ENCODE assay signal across 12 cellular contexts in genomic region chr12:124542021-124542941, GRCh38. TPM values are rescaled to one million over a fixed set of nuclear protein-coding genes. Genes with fewer than 3 reads are reported as not detected.
DNase-seq lines count a peak whose midpoint lies in the region; ATAC-seq and TF ChIP-seq lines count a peak whose summit lies in the region.
"Had no signal": no experiment of that assay in that cellular context is flagged by ENCODE, and none has a peak within 500 bp of the region (broad histone marks: within the 10 kb centered on the region; RNA-seq: fewer than 3 reads in every experiment).

No MANE protein-coding gene starts in this region.

- H3K27ac Mint-ChIP-seq in chondrocyte (ENCODE audit: unreplicated experiment): peak overlapping the region; percentile 22

- no peak overlapping the region for H3K4me3 Mint-ChIP-seq in chondrocyte (ENCODE audit: unreplicated experiment)
- H3K4me3 Mint-ChIP-seq: T-helper 17 cell had no signal

- peak overlapping the region; percentile 18; the same call in 1 of the 2 replicates for H3K27ac ChIP-seq in HUES64 (ENCODE audit: low read depth, low read length)
- H3K27ac ChIP-seq in psoas muscle: no peak overlapping the region
- H3K27ac ChIP-seq in tibial nerve: peak overlapping the region in 1 of 4 donors; percentile 69
- H3K27ac ChIP-seq: KMS-11 had no signal

- H3K4me3 ChIP-seq in HUES64 (ENCODE audit: low read length): no peak overlapping the region
- no peak overlapping the region for H3K4me3 ChIP-seq in psoas muscle
- no peak overlapping the region for H3K4me3 ChIP-seq in tibial nerve
- H3K4me3 ChIP-seq: suprapubic skin had no signal

- 93% methylated on average over 28 of the region's 28 CpGs for WGBS in HUES64
- 62 to 74% (median 64%) methylated on average over 28 of the region's 28 CpGs for WGBS in psoas muscle, 3 donors
- WGBS in tibial nerve, 2 donors: 61 to 65% methylated on average over 15 to 21 of the region's 28 CpGs

- DNase-seq in Daoy (ENCODE audit: low read depth) (peak; percentile 29), chondrocyte (ENCODE audit: low spot score) (peak; percentile 85), psoas muscle (no peak), tibial nerve (ENCODE audit: low spot score in 2 of 2) (no peak), posterior vena cava (ENCODE audit: low spot score) (no peak)
- DNase-seq: activated CD4-positive, alpha-beta T cell treated with anti-CD3 and anti-CD28 coated beads for 48 hours; activated T-cell treated with anti-CD3 and anti-CD28 coated beads, Interleukin-2, amount 50 U/mL, for 48 hours; T-helper 17 cell had no signal

- no peaks in the 10 kb centered on the region for H3K27me3 Mint-ChIP-seq in chondrocyte (ENCODE audit: low read depth)
- H3K27me3 Mint-ChIP-seq: T-helper 17 cell had no signal

- no peaks in the 10 kb centered on the region for H3K9me3 Mint-ChIP-seq in chondrocyte (ENCODE audit: low read depth)

- TF ChIP-seq CTCF in chondrocyte (IDR thresholded peaks at IDR 0.05) (no peak), psoas muscle (IDR thresholded peaks at IDR 0.05) (no peak), tibial nerve (IDR thresholded peaks at IDR 0.05) (no peak)

- H3K4me1 ChIP-seq in HUES64 (ENCODE audit: insufficient read depth, low read length) (peaks cover 24% of the 10 kb centered on the region), psoas muscle (peaks cover 71% of the 10 kb centered on the region), tibial nerve (peaks cover 6 to 86% (median 74%) of the 10 kb centered on the region in 4 donors)

- H3K36me3 ChIP-seq in HUES64 (ENCODE audit: insufficient read depth, low read length) (no peaks in the 10 kb centered on the region), psoas muscle (ENCODE audit: insufficient read depth in 1 of 2, low read depth in 1 of 2) (no peaks in the 10 kb centered on the region), tibial nerve (no peaks in the 10 kb centered on the region)
- H3K36me3 ChIP-seq: suprapubic skin had no signal

- TF ChIP-seq POLR2A in tibial nerve (IDR thresholded peaks at IDR 0.05): no peak

- H3K27me3 ChIP-seq in HUES64 (ENCODE audit: insufficient read depth, low read length) (no peaks in the 10 kb centered on the region), psoas muscle (ENCODE audit: insufficient read depth in 3 of 3, low read length in 2 of 3) (no peaks in the 10 kb centered on the region), tibial nerve (no peaks in the 10 kb centered on the region)
- H3K27me3 ChIP-seq: suprapubic skin had no signal

- no peak overlapping the region for H3K9ac ChIP-seq in HUES64 (ENCODE audit: low read depth, low read length)
- H3K9ac ChIP-seq: KMS-11 had no signal

- intact Hi-C loops in psoas muscle (cut with DNase I): loop anchor here in 1 of 2 donors (10.0 kb wide), 1 partner anchor 507 kb away; no protein-coding TSS in a partner anchor
- intact Hi-C loops in posterior vena cava (cut with DNase I): no loop called here

- H3K9me3 ChIP-seq in HUES64 (ENCODE audit: insufficient read depth, low read depth, low read length) (no peaks in the 10 kb centered on the region), psoas muscle (no peaks in the 10 kb centered on the region), tibial nerve (no peaks in the 10 kb centered on the region)
- H3K9me3 ChIP-seq: suprapubic skin had no signal

- TF ChIP-seq EP300 in tibial nerve (IDR thresholded peaks at IDR 0.05): no peak

- H3K4me1 Mint-ChIP-seq in chondrocyte (ENCODE audit: low read depth): peaks cover 45% of the 10 kb centered on the region

- H3K36me3 Mint-ChIP-seq in chondrocyte (ENCODE audit: low read depth): no peaks in the 10 kb centered on the region

- ATAC-seq in psoas muscle (peak; percentile 4 to 43 (median 26)), HG03025 (IDR thresholded peaks at IDR 0.05; ENCODE audit: low FRiP score, unreplicated experiment) (no peak)

RNA-seq across cellular contexts. Expression of gene NCOR2, which starts 25.1 kb away (rescaled TPM):
- 29.8 and 57.9 TPM in 2 replicates for total RNA-seq in Daoy (2014; rRNA removed; shearing (Covaris generic))
- 103 TPM for polyA plus RNA-seq in HUES64 (2013, experiment 1 of 2)
- polyA plus RNA-seq in HUES64 (2013, experiment 2 of 2): 118 TPM
- total RNA-seq in chondrocyte (327 to 390 TPM (median 348 TPM) in 3 replicates), psoas muscle (100 to 1,000 TPM; 134 to 164 (median 146) TPM), tibial nerve (100 to 1,000 TPM; 211 to 265 (median 225) TPM), posterior vena cava (100 to 1,000 TPM; 210 to 279 TPM)
- 10 to 100 TPM; 44.1 to 62.2 (median 60.9) TPM for polyA plus RNA-seq in psoas muscle

Comparison
In these comparisons a context has a peak if more than half of its experiments do, and no peak if none do; other contexts are left out.
1. DNase-seq: peak in Daoy (single experiment) and chondrocyte (single experiment); none in psoas muscle (0 of 2), tibial nerve (0 of 2) and posterior vena cava (single experiment).